Comparison of ENCODE assay signal across 7 cellular contexts in the genomic region with DNA sequence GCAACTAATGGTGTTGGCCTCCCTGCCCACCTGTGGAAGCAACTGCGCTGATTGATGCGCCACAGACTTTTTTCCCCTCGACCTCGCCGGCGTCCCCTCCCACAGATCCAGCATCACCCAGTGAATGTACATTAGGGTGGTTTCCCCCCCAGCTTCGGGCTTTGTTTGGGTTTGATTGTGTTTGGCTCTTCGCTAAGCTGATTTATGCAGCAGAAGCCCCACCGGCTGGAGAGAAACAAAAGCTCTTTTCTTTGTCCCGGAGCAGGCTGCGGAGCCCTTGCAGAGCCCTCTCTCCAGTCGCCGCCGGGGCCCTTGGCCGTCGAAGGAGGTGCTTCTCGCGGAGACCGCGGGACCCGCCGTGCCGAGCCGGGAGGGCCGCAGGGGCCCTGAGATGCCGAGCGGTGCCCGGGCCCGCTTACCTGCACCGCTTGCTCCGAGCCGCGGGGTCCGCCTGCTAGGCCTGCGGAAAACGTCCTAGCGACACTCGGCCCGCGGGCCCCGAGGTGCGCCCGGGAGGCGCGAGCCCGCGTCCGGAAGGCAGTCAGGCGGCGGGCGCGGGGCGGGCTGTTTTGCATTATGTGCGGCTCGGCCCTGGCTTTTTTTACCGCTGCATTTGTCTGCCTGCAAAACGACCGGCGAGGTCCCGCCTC. TPM values are rescaled to one million over a fixed set of nuclear protein-coding genes. Genes with fewer than 3 reads are reported as not detected.
A peak's percentile ranks its signal among the peaks of the same experiment; 100 is the strongest.
DNase-seq lines count a peak whose midpoint lies in the region; ATAC-seq and TF ChIP-seq lines count a peak whose summit lies in the region.

No MANE protein-coding gene starts in this region.

- no peaks in the 10 kb centered on the region for H3K36me3 Mint-ChIP-seq in activated CD8-positive, alpha-beta memory T cell treated with anti-CD3 and anti-CD28 coated beads, Interleukin-2, amount 10 ng/mL, durations not matched to agents 7 days and 5 days
- peaks cover 10% of the 10 kb centered on the region for H3K36me3 Mint-ChIP-seq in nephron progenitor cell (ENCODE audit: low read depth)

- peak overlapping the region; percentile 76 for H3K4me3 ChIP-seq in Karpas-422 (ENCODE audit: low read length)
- peak overlapping the region; percentile 94 for H3K4me3 ChIP-seq in fibroblast of the aortic adventitia (ENCODE audit: low read depth, low read length)

- peaks cover 72% of the 10 kb centered on the region for H3K27me3 Mint-ChIP-seq in activated CD8-positive, alpha-beta memory T cell treated with anti-CD3 and anti-CD28 coated beads, Interleukin-2, amount 10 ng/mL, durations not matched to agents 7 days and 5 days
- no peaks in the 10 kb centered on the region for H3K27me3 Mint-ChIP-seq in nephron progenitor cell (ENCODE audit: low read depth, poor library complexity)

- H3K4me3 Mint-ChIP-seq in activated CD8-positive, alpha-beta memory T cell treated with anti-CD3 and anti-CD28 coated beads, Interleukin-2, amount 10 ng/mL, durations not matched to agents 7 days and 5 days = peak overlapping the region; percentile 71
- peak overlapping the region; percentile 97 for H3K4me3 Mint-ChIP-seq in nephron progenitor cell

- no peaks in the 10 kb centered on the region for H3K36me3 ChIP-seq in Karpas-422 (ENCODE audit: insufficient read depth, low read length)

- no peaks in the 10 kb centered on the region for H4K20me1 ChIP-seq in Karpas-422 (ENCODE audit: insufficient read depth, low read depth, low read length)

- no peaks in the 10 kb centered on the region for H3K27me3 ChIP-seq in Karpas-422 (ENCODE audit: low read length)

- CTCF ChIA-PET in activated CD8-positive, alpha-beta memory T cell treated with anti-CD3 and anti-CD28 coated beads, Interleukin-2, amount 10 ng/mL, durations not matched to agents 7 days and 5 days (lab: Charles Lee) = interaction anchor here (1.0 kb wide), 1 partner anchor 13 kb away, joined by 3 read pairs; no protein-coding TSS in a partner anchor

- peak; percentile 63 for DNase-seq in GM13977 (ENCODE audit: low spot score)
- peak; percentile 71 for DNase-seq in Karpas-422
- DNase-seq in activated CD8-positive, alpha-beta memory T cell treated with anti-CD3 and anti-CD28 coated beads, Interleukin-2, amount 10 ng/mL, durations not matched to agents 7 days and 5 days = no peak
- DNase-seq in fibroblast of the aortic adventitia (ENCODE audit: low read depth) = no peak
- DNase-seq in nephron progenitor cell = peak; percentile 68
- no peak for DNase-seq in cerebellum (ENCODE audit: low spot score)

- H3K4me1 Mint-ChIP-seq in activated CD8-positive, alpha-beta memory T cell treated with anti-CD3 and anti-CD28 coated beads, Interleukin-2, amount 10 ng/mL, durations not matched to agents 7 days and 5 days = peaks cover 17% of the 10 kb centered on the region
- peaks cover 47% of the 10 kb centered on the region for H3K4me1 Mint-ChIP-seq in nephron progenitor cell

- TF ChIP-seq CTCF in GM13977 (IDR thresholded peaks at IDR 0.05; ENCODE audit: extremely low read depth, insufficient read depth, missing control alignments) (no peak), fibroblast of the aortic adventitia (IDR thresholded peaks at IDR 0.05; ENCODE audit: insufficient read depth, low read length) (no peak), nephron progenitor cell (IDR thresholded peaks at IDR 0.05) (no peak)

- peak overlapping the region; percentile 63 for H3K9ac ChIP-seq in Karpas-422 (ENCODE audit: low read length)

- no peak overlapping the region for H3K27ac Mint-ChIP-seq in activated CD8-positive, alpha-beta memory T cell treated with anti-CD3 and anti-CD28 coated beads, Interleukin-2, amount 10 ng/mL, durations not matched to agents 7 days and 5 days
- peak overlapping the region; percentile 100 for H3K27ac Mint-ChIP-seq in nephron progenitor cell

- H3K9me2 ChIP-seq in Karpas-422 (replicated peaks; ENCODE audit: insufficient read depth, low read length) = no peaks in the 10 kb centered on the region

- no peaks in the 10 kb centered on the region for H3K9me3 Mint-ChIP-seq in activated CD8-positive, alpha-beta memory T cell treated with anti-CD3 and anti-CD28 coated beads, Interleukin-2, amount 10 ng/mL, durations not matched to agents 7 days and 5 days (ENCODE audit: low read depth)
- no peaks in the 10 kb centered on the region for H3K9me3 Mint-ChIP-seq in nephron progenitor cell

- peaks cover 37% of the 10 kb centered on the region for H3K4me1 ChIP-seq in Karpas-422 (ENCODE audit: low read length)

- H2AFZ ChIP-seq in Karpas-422 (ENCODE audit: low read length) = peak overlapping the region; percentile 96

- H3K9me3 ChIP-seq in Karpas-422 (ENCODE audit: low read length) = no peaks in the 10 kb centered on the region

- H3K27ac ChIP-seq in Karpas-422 (ENCODE audit: low read length) = no peak overlapping the region

- in situ Hi-C loops in GM13977 (cut with MboI; ENCODE audit: low pct_unique_long_range_greater_than_20kb, low sequenced_read_pairs, unreplicated experiment) = no loop called here

- ATAC-seq in GM21786 (IDR thresholded peaks at IDR 0.05; ENCODE audit: unreplicated experiment) = peak; percentile 6
- ATAC-seq in activated CD8-positive, alpha-beta memory T cell treated with anti-CD3 and anti-CD28 coated beads, Interleukin-2, amount 10 ng/mL, durations not matched to agents 7 days and 5 days = peak; percentile 45

- no peaks in the 10 kb centered on the region for H3K79me2 ChIP-seq in Karpas-422 (ENCODE audit: low read length)

- peak overlapping the region; percentile 94 for H3K4me2 ChIP-seq in Karpas-422 (ENCODE audit: low read depth, low read length, poor library complexity, severe bottlenecking)

RNA-seq across cellular contexts. Expression of gene ITGB8, which starts 0.7 kb away (rescaled TPM):
- 0.04 and 0.07 TPM in 2 replicates for total RNA-seq in Karpas-422 (2014; rRNA removed; shearing (Covaris generic); ENCODE audit: low replicate concordance)
- total RNA-seq in activated CD8-positive, alpha-beta memory T cell treated with anti-CD3 and anti-CD28 coated beads, Interleukin-2, amount 10 ng/mL, durations not matched to agents 7 days and 5 days = under 1 TPM; 0.06 to 0.07 TPM
- 17.7 and 79.2 TPM in 2 replicates for total RNA-seq in fibroblast of the aortic adventitia (ENCODE audit: low replicate concordance)
- 82.5 TPM for total RNA-seq in cerebellum

Comparison
In these comparisons a context has a peak if more than half of its experiments do, and no peak if none do; other contexts are left out.
1. DNase-seq: peak in GM13977 (single experiment), Karpas-422 (single experiment) and nephron progenitor cell (single experiment); none in activated CD8-positive, alpha-beta memory T cell treated with anti-CD3 and anti-CD28 coated beads, Interleukin-2, amount 10 ng/mL, durations not matched to agents 7 days and 5 days (single experiment), fibroblast of the aortic adventitia (single experiment) and cerebellum (single experiment).
2. RNA of gene ITGB8, which starts 0.7 kb away (total RNA-seq): 82.5 TPM in cerebellum (single experiment) and 17.7 to 79.2 TPM in fibroblast of the aortic adventitia; 0.04 to 0.07 TPM in Karpas-422 and 0.06 to 0.07 TPM in activated CD8-positive, alpha-beta memory T cell treated with anti-CD3 and anti-CD28 coated beads, Interleukin-2, amount 10 ng/mL, durations not matched to agents 7 days and 5 days; every median in the first group is over 10 times any median in the second.